Comparison of ENCODE assay signal across 23 cellular contexts in genomic region chr3:17469520-17469919, GRCh38.
DNase-seq lines count a peak whose midpoint lies in the region; ATAC-seq and TF ChIP-seq lines count a peak whose summit lies in the region.
"Had no signal": no experiment of that assay in that cellular context is flagged by ENCODE, and none has a peak within 500 bp of the region (broad histone marks: within the 10 kb centered on the region; RNA-seq: fewer than 3 reads in every experiment).

No MANE protein-coding gene starts in this region.

- H3K4me3 ChIP-seq in astrocyte of the spinal cord (ENCODE audit: low read depth, low read length), result no peak overlapping the region
- H3K4me3 ChIP-seq: lung, SJCRH30, skin epidermis, stomach, tibial nerve had no signal

- ATAC-seq in GM21360 (IDR thresholded peaks at IDR 0.05; ENCODE audit: unreplicated experiment), result no peak
- ATAC-seq: activated CD4-positive, alpha-beta T cell treated with anti-CD3 and anti-CD28 coated beads for 36 hours; activated naive CD8-positive, alpha-beta T cell treated with anti-CD3 and anti-CD28 coated beads, Interleukin-2, amount 50 U/mL, for 24 hours; activated T-cell treated with anti-CD3 and anti-CD28 coated beads, Interleukin-2, amount 50 U/mL, for 4 hours; natural killer cell had no signal

- in situ Hi-C loops in astrocyte of the spinal cord (cut with HindIII; ENCODE audit: low sequenced_read_pairs), result no loop called here

- DNase-seq in EH (ENCODE audit: low read depth) (peak; percentile 33), M059J (ENCODE audit: low read depth) (peak; percentile 47), astrocyte of the spinal cord (ENCODE audit: low read depth, low spot score) (peak; percentile 7), superior temporal gyrus (ENCODE audit: extremely low spot score) (peak; percentile 12)
- no peak for DNase-seq in activated CD4-positive, CD25-positive, alpha-beta regulatory T cell (lab: John Stamatoyannopoulos, UW)
- no peak for DNase-seq in activated CD4-positive, alpha-beta T cell treated with anti-CD3 and anti-CD28 coated beads, Interleukin-2, amount 50 U/mL, for 48 hours
- DNase-seq: activated CD4-positive, alpha-beta T cell treated with anti-CD3 and anti-CD28 coated beads for 36 hours; activated gamma-delta T cell treated with Interleukin-2 at 50 U/mL for 16 hours; activated naive CD8-positive, alpha-beta T cell treated with anti-CD3 and anti-CD28 coated beads, Interleukin-2, amount 50 U/mL, for 24 hours; activated T-cell treated with anti-CD3 and anti-CD28 coated beads, Interleukin-2, amount 50 U/mL, for 4 hours; brain microvascular endothelial cell; GOT3; kidney glomerular epithelial cell; natural killer cell; NCI-H1048; NCI-H187 treated with DMSO at 0.1 percent for 48 hours; NCI-H2171 treated with DMSO at 0.1 percent for 48 hours; SJCRH30; stomach had no signal

- TF ChIP-seq CTCF in astrocyte of the spinal cord (IDR thresholded peaks at IDR 0.05; ENCODE audit: low read depth, low read length), result no peak

Comparison
In these comparisons a context has a peak if more than half of its experiments do, and no peak if none do; other contexts are left out.
1. DNase-seq: peak in EH (single experiment), M059J (single experiment), astrocyte of the spinal cord (single experiment) and superior temporal gyrus (single experiment); none in activated CD4-positive, CD25-positive, alpha-beta regulatory T cell (0 of 4) and activated CD4-positive, alpha-beta T cell treated with anti-CD3 and anti-CD28 coated beads, Interleukin-2, amount 50 U/mL, for 48 hours (0 of 2).